Comparison of ENCODE assay signal across 1 cellular context in genomic region chr10:27625452-27626345, GRCh38.
TF ChIP-seq lines count a peak whose summit lies in the region.

No MANE protein-coding gene starts in this region.

TF ChIP-seq in H1, 55 proteins besides CTCF, POLR2A, EP300 and RAD21:
- no peak for TF ChIP-seq RFX5 (IDR thresholded peaks at IDR 0.05; ENCODE audit: borderline replicate concordance, low read depth, low read length)
- TF ChIP-seq KDM5A (IDR thresholded peaks at IDR 0.05; ENCODE audit: low read length) = no peak
- no peak for TF ChIP-seq TAF7 (optimal IDR thresholded peaks at IDR 0.05; ENCODE audit: borderline replicate concordance, low read depth, low read length)
- no peak for TF ChIP-seq JUN (IDR thresholded peaks at IDR 0.05; ENCODE audit: low read depth, low read length)
